Comparison of ENCODE assay signal across 13 cellular contexts in the genomic region with DNA sequence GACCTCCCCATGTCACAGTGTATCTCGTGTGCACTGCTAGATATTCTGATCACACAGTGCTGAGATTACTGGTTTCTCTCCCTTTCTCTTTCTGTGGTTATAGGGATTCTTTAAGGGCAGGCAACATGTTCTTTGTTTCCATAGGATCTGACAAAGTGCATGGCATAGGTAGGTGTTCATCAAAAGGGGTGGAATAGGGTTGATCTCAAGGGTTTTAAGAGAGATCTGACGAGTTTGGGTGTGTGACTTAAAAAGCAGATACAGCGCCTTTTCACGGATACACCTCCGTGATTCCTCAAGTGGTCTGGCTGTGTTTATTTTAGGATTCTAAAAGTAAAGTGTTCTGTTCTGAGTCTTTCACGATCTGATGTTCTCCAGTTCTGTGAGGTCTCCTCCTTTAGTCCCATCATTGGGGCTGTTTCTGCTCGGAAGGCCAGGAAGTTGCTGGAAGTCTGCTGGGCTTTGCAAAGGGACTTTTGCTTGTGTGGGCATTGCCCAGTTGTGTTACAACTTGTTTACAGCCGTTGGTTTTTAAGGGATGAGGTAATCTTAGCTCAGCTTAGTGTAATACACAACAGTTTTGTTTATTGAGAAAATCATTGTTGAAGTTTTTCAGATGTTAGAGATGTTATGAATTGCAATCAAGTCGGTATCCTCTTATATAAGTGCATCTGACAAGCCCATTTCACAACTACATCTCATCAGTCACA. TPM values are rescaled to one million over a fixed set of nuclear protein-coding genes. Genes with fewer than 3 reads are reported as not detected.
DNase-seq lines count a peak whose midpoint lies in the region; ATAC-seq and TF ChIP-seq lines count a peak whose summit lies in the region.
"Had no signal": no experiment of that assay in that cellular context is flagged by ENCODE, and none has a peak within 500 bp of the region (broad histone marks: within the 10 kb centered on the region; RNA-seq: fewer than 3 reads in every experiment).

No MANE protein-coding gene starts in this region.

- no peak overlapping the region; the same call in 1 of the 2 replicates for H3K27ac Mint-ChIP-seq in GM23338
- no peak overlapping the region for H3K27ac Mint-ChIP-seq in T-helper 17 cell
- H3K27ac Mint-ChIP-seq: stimulated activated memory B cell treated with anti-CD40 and anti-IgM and Interleukin-4, amounts not matched to agents 10 μg/mL and 1 μg/mL and 100 μg/mL, for 72 hours had no signal

- peaks cover 55% of the 10 kb centered on the region; the same call in 1 of the 2 replicates for H4K20me1 ChIP-seq in GM23338 (replicated peaks; ENCODE audit: insufficient read depth)

- H3K36me3 Mint-ChIP-seq in GM23338 (ENCODE audit: low read depth) (no peaks in the 10 kb centered on the region), T-helper 17 cell (ENCODE audit: low read depth) (no peaks in the 10 kb centered on the region)
- H3K36me3 Mint-ChIP-seq: stimulated activated memory B cell treated with anti-CD40 and anti-IgM and Interleukin-4, amounts not matched to agents 10 μg/mL and 1 μg/mL and 100 μg/mL, for 72 hours had no signal

- H3K9me2 ChIP-seq in GM23338 (ENCODE audit: insufficient read depth), result 0 out of 2 replicates have a peak, but pooled peaks cover 4% of the 10 kb centered on the region

- TF ChIP-seq CTCF in GM23338 (conservative IDR thresholded peaks at IDR 0.05; ENCODE audit: low read depth in 2 of 2), result no peak
- TF ChIP-seq CTCF in fibroblast of pulmonary artery (IDR thresholded peaks at IDR 0.05; ENCODE audit: low read length, missing control alignments), result no peak

- no peak overlapping the region for H2AFZ ChIP-seq in GM23338

- H3K4me1 Mint-ChIP-seq in GM23338, result peaks cover 71% of the 10 kb centered on the region
- peaks cover 24% of the 10 kb centered on the region for H3K4me1 Mint-ChIP-seq in T-helper 17 cell

- no peak for ATAC-seq in GM23338
- ATAC-seq in T-helper 17 cell, result no peak
- ATAC-seq in HG03460 (IDR thresholded peaks at IDR 0.05; ENCODE audit: unreplicated experiment), result no peak
- ATAC-seq: HepG2; stimulated activated memory B cell treated with anti-CD40 and anti-IgM and Interleukin-4, amounts not matched to agents 10 μg/mL and 1 μg/mL and 100 μg/mL, for 72 hours had no signal

- no peaks in the 10 kb centered on the region for H3K27me3 ChIP-seq in GM23338 (ENCODE audit: insufficient read depth)

- H3K79me2 ChIP-seq in GM23338 (replicated peaks; ENCODE audit: insufficient read depth), result peaks cover 100% of the 10 kb centered on the region

- H3K27ac ChIP-seq in GM23338 (ENCODE audit: low read depth) (peak overlapping the region; percentile 64), skin epidermis (peak overlapping the region in 11 of 21 experiments; percentile 4 to 70 (median 37))

- peak overlapping the region; percentile 31; the same call in 1 of the 2 replicates for H3K4me2 ChIP-seq in GM23338

- no peaks in the 10 kb centered on the region for H3F3A ChIP-seq in GM23338 (replicated peaks; ENCODE audit: low read depth)

- H3K4me3 ChIP-seq in GM23338, result no peak overlapping the region
- H3K4me3 ChIP-seq in fibroblast of pulmonary artery (replicated peaks; ENCODE audit: low read depth, low read length), result no peak overlapping the region
- H3K4me3 ChIP-seq in skin epidermis, result no peak overlapping the region

- H3K4me3 Mint-ChIP-seq in GM23338, result no peak overlapping the region; the same call in 2 of the 3 replicates
- H3K4me3 Mint-ChIP-seq in T-helper 17 cell, result peak overlapping the region; percentile 25
- H3K4me3 Mint-ChIP-seq: stimulated activated memory B cell treated with anti-CD40 and anti-IgM and Interleukin-4, amounts not matched to agents 10 μg/mL and 1 μg/mL and 100 μg/mL, for 72 hours had no signal

- no peaks in the 10 kb centered on the region for H3K9me3 ChIP-seq in T-helper 17 cell (ENCODE audit: control insufficient read depth, low read length, poor library complexity, severe bottlenecking)

- H3K36me3 ChIP-seq in GM23338 (ENCODE audit: insufficient read depth), result no peaks in the 10 kb centered on the region

- H3K9me3 Mint-ChIP-seq in GM23338, result no peaks in the 10 kb centered on the region
- H3K9me3 Mint-ChIP-seq: stimulated activated memory B cell treated with anti-CD40 and anti-IgM and Interleukin-4, amounts not matched to agents 10 μg/mL and 1 μg/mL and 100 μg/mL, for 72 hours had no signal

- peaks cover 76% of the 10 kb centered on the region for H3K4me1 ChIP-seq in GM23338 (ENCODE audit: insufficient read depth)

- H3K27me3 Mint-ChIP-seq in GM23338 (ENCODE audit: insufficient read depth, low read depth, poor library complexity), result peaks cover 5% of the 10 kb centered on the region
- H3K27me3 Mint-ChIP-seq in T-helper 17 cell, result peaks cover 7% of the 10 kb centered on the region
- H3K27me3 Mint-ChIP-seq: stimulated activated memory B cell treated with anti-CD40 and anti-IgM and Interleukin-4, amounts not matched to agents 10 μg/mL and 1 μg/mL and 100 μg/mL, for 72 hours had no signal

- DNase-seq in GM23338 (ENCODE audit: low spot score), result no peak
- no peak for DNase-seq in T-helper 17 cell
- peak; percentile 24 for DNase-seq in fibroblast of pulmonary artery (ENCODE audit: low read depth)
- DNase-seq in NCI-H2081 (lab: John Stamatoyannopoulos, UW), result no peak
- DNase-seq in stimulated activated CD4-positive, alpha-beta T cell treated with anti-CD3 and anti-CD28 coated beads, Interleukin-2, amount 100 ng/mL, for 24 hours, result no peak
- no peak for DNase-seq in RKO (ENCODE audit: low spot score)
- DNase-seq: activated T-cell treated with anti-CD3 and anti-CD28 coated beads, Interleukin-2, amount 50 U/mL, for 1 hour; DND-41; NCI-H1930 had no signal

TF ChIP-seq in GM23338, 12 proteins besides CTCF, POLR2A, EP300 and RAD21:
- TF ChIP-seq, protein P1, sequence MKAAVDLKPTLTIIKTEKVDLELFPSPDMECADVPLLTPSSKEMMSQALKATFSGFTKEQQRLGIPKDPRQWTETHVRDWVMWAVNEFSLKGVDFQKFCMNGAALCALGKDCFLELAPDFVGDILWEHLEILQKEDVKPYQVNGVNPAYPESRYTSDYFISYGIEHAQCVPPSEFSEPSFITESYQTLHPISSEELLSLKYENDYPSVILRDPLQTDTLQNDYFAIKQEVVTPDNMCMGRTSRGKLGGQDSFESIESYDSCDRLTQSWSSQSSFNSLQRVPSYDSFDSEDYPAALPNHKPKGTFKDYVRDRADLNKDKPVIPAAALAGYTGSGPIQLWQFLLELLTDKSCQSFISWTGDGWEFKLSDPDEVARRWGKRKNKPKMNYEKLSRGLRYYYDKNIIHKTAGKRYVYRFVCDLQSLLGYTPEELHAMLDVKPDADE (IDR thresholded peaks at IDR 0.05), result no peak
- TF ChIP-seq, protein P2, sequence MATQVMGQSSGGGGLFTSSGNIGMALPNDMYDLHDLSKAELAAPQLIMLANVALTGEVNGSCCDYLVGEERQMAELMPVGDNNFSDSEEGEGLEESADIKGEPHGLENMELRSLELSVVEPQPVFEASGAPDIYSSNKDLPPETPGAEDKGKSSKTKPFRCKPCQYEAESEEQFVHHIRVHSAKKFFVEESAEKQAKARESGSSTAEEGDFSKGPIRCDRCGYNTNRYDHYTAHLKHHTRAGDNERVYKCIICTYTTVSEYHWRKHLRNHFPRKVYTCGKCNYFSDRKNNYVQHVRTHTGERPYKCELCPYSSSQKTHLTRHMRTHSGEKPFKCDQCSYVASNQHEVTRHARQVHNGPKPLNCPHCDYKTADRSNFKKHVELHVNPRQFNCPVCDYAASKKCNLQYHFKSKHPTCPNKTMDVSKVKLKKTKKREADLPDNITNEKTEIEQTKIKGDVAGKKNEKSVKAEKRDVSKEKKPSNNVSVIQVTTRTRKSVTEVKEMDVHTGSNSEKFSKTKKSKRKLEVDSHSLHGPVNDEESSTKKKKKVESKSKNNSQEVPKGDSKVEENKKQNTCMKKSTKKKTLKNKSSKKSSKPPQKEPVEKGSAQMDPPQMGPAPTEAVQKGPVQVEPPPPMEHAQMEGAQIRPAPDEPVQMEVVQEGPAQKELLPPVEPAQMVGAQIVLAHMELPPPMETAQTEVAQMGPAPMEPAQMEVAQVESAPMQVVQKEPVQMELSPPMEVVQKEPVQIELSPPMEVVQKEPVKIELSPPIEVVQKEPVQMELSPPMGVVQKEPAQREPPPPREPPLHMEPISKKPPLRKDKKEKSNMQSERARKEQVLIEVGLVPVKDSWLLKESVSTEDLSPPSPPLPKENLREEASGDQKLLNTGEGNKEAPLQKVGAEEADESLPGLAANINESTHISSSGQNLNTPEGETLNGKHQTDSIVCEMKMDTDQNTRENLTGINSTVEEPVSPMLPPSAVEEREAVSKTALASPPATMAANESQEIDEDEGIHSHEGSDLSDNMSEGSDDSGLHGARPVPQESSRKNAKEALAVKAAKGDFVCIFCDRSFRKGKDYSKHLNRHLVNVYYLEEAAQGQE (IDR thresholded peaks at IDR 0.05; ENCODE audit: unreplicated experiment), result no peak
- TF ChIP-seq STAT1 (IDR thresholded peaks at IDR 0.05; ENCODE audit: unreplicated experiment), result no peak
- TF ChIP-seq POLR2AphosphoS5 (IDR thresholded peaks at IDR 0.05; ENCODE audit: low read depth), result no peak
- TF ChIP-seq ZNF331 (CRISPR knock-in tag; IDR thresholded peaks at IDR 0.05; ENCODE audit: low read depth), result no peak
- no peak for TF ChIP-seq CREB1 (CRISPR knock-in tag; IDR thresholded peaks at IDR 0.05; ENCODE audit: low read depth)

RNA-seq across cellular contexts. Expression of a gene that starts 34.8 kb away (rescaled TPM):
- 92.2 and 95.6 TPM in 2 replicates for total RNA-seq in GM23338 (2014; rRNA removed; shearing (Covaris generic))
- 20.0 and 20.4 TPM in 2 replicates for polyA plus RNA-seq in GM23338 (2016; fragmentation: Nextera tagmentation; extraction: Ambion mirVana)
- 10 to 100 TPM; 13.7 to 27.1 TPM for total RNA-seq in T-helper 17 cell
